ENCODE assay signal across 9 cellular contexts in genomic region chr9:113541019-113541900, GRCh38.
A peak's percentile ranks its signal among the peaks of the same experiment; 100 is the strongest.
DNase-seq lines count a peak whose midpoint lies in the region; ATAC-seq and TF ChIP-seq lines count a peak whose summit lies in the region.
"Had no signal": no experiment of that assay in that cellular context is flagged by ENCODE, and none has a peak within 500 bp of the region (broad histone marks: within the 10 kb centered on the region; RNA-seq: fewer than 3 reads in every experiment).

No MANE protein-coding gene starts in this region.

- intact Hi-C loops in activated naive CD4-positive, alpha-beta T cell treated with anti-CD3 and anti-CD28 coated beads for 36 hours (cut with micrococcal nuclease) = no loop called here
- intact Hi-C loops in thyroid gland (cut with DNase I) = no loop called here

- H3K9me3 Mint-ChIP-seq in activated naive CD4-positive, alpha-beta T cell treated with anti-CD3 and anti-CD28 coated beads, Interleukin-2, amount 10 ng/mL, durations not matched to agents 7 days and 5 days = no peaks in the 10 kb centered on the region
- no peaks in the 10 kb centered on the region for H3K9me3 Mint-ChIP-seq in activated naive CD4-positive, alpha-beta T cell treated with anti-CD3 and anti-CD28 coated beads for 36 hours

- H3K4me1 Mint-ChIP-seq in activated naive CD4-positive, alpha-beta T cell treated with anti-CD3 and anti-CD28 coated beads, Interleukin-2, amount 10 ng/mL, durations not matched to agents 7 days and 5 days = no peaks in the 10 kb centered on the region
- no peaks in the 10 kb centered on the region for H3K4me1 Mint-ChIP-seq in activated naive CD4-positive, alpha-beta T cell treated with anti-CD3 and anti-CD28 coated beads for 36 hours (ENCODE audit: low read depth)
- H3K4me1 Mint-ChIP-seq in T-helper 17 cell = peaks cover 26% of the 10 kb centered on the region
- H3K4me1 Mint-ChIP-seq: B cell had no signal

- H3K27me3 ChIP-seq in adipocyte (replicated peaks; ENCODE audit: control insufficient read depth, insufficient read depth, low read length) = peaks cover 30% of the 10 kb centered on the region
- no peaks in the 10 kb centered on the region for H3K27me3 ChIP-seq in thyroid gland

- CTCF ChIA-PET in activated naive CD4-positive, alpha-beta T cell treated with anti-CD3 and anti-CD28 coated beads, Interleukin-2, amount 10 ng/mL, durations not matched to agents 7 days and 5 days (lab: Charles Lee) = no interaction called here
- CTCF ChIA-PET in activated naive CD4-positive, alpha-beta T cell treated with anti-CD3 and anti-CD28 coated beads for 36 hours (lab: Charles Lee) = interaction anchor here (0.6 kb wide), 1 partner anchor 117 kb away, joined by 3 read pairs; no protein-coding TSS in a partner anchor

- 84 to 90% methylated on average over 4 to 12 of the region's 12 CpGs for WGBS in thyroid gland, 2 donors

- H3K27ac ChIP-seq in thyroid gland = no peak overlapping the region

- peaks cover 29% of the 10 kb centered on the region for H3K4me1 ChIP-seq in adipocyte (ENCODE audit: control insufficient read depth, insufficient read depth, low read length)
- peaks cover 4 to 23% of the 10 kb centered on the region in 2 donors for H3K4me1 ChIP-seq in thyroid gland

- no peaks in the 10 kb centered on the region for H3K27me3 Mint-ChIP-seq in activated naive CD4-positive, alpha-beta T cell treated with anti-CD3 and anti-CD28 coated beads, Interleukin-2, amount 10 ng/mL, durations not matched to agents 7 days and 5 days
- H3K27me3 Mint-ChIP-seq in activated naive CD4-positive, alpha-beta T cell treated with anti-CD3 and anti-CD28 coated beads for 36 hours (ENCODE audit: low read depth) = no peaks in the 10 kb centered on the region
- H3K27me3 Mint-ChIP-seq in T-helper 17 cell = no peaks in the 10 kb centered on the region
- H3K27me3 Mint-ChIP-seq: B cell had no signal

- peak; percentile 8 for DNase-seq in activated naive CD4-positive, alpha-beta T cell treated with anti-CD3 and anti-CD28 coated beads, Interleukin-2, amount 10 ng/mL, durations not matched to agents 7 days and 5 days
- DNase-seq in activated naive CD4-positive, alpha-beta T cell treated with anti-CD3 and anti-CD28 coated beads for 36 hours = no peak
- DNase-seq in adipocyte (ENCODE audit: low read depth) = peak; percentile 38
- DNase-seq in iPS DF 4.7 (ENCODE audit: extremely low read depth, low spot score) = peak; percentile 68
- peak; percentile 48 to 50 for DNase-seq in thyroid gland
- DNase-seq in T-helper 17 cell = no peak
- no peak for DNase-seq in NCI-H524 (lab: John Stamatoyannopoulos, UW)

- TF ChIP-seq CTCF in thyroid gland (IDR thresholded peaks at IDR 0.05) = no peak

- TF ChIP-seq POLR2A in thyroid gland (IDR thresholded peaks at IDR 0.05) = no peak

- ATAC-seq in T-helper 17 cell (no peak), HG02981 (IDR thresholded peaks at IDR 0.05; ENCODE audit: unreplicated experiment) (no peak)

- H3K36me3 ChIP-seq in adipocyte (ENCODE audit: control insufficient read depth, insufficient read depth, low read length, severe bottlenecking) (no peaks in the 10 kb centered on the region), thyroid gland (no peaks in the 10 kb centered on the region)

- H3K4me3 Mint-ChIP-seq in activated naive CD4-positive, alpha-beta T cell treated with anti-CD3 and anti-CD28 coated beads, Interleukin-2, amount 10 ng/mL, durations not matched to agents 7 days and 5 days = no peak overlapping the region
- no peak overlapping the region for H3K4me3 Mint-ChIP-seq in activated naive CD4-positive, alpha-beta T cell treated with anti-CD3 and anti-CD28 coated beads for 36 hours
- no peak overlapping the region for H3K4me3 Mint-ChIP-seq in T-helper 17 cell
- H3K4me3 Mint-ChIP-seq: B cell had no signal

- H3K9ac ChIP-seq in adipocyte (ENCODE audit: low read length) = no peak overlapping the region

- no peaks in the 10 kb centered on the region for H3K36me3 Mint-ChIP-seq in activated naive CD4-positive, alpha-beta T cell treated with anti-CD3 and anti-CD28 coated beads, Interleukin-2, amount 10 ng/mL, durations not matched to agents 7 days and 5 days
- peaks cover 2% of the 10 kb centered on the region for H3K36me3 Mint-ChIP-seq in activated naive CD4-positive, alpha-beta T cell treated with anti-CD3 and anti-CD28 coated beads for 36 hours (ENCODE audit: low read depth)
- H3K36me3 Mint-ChIP-seq in T-helper 17 cell (ENCODE audit: low read depth) = peaks cover 7% of the 10 kb centered on the region

- no peak overlapping the region for H3K27ac Mint-ChIP-seq in activated naive CD4-positive, alpha-beta T cell treated with anti-CD3 and anti-CD28 coated beads, Interleukin-2, amount 10 ng/mL, durations not matched to agents 7 days and 5 days
- H3K27ac Mint-ChIP-seq in activated naive CD4-positive, alpha-beta T cell treated with anti-CD3 and anti-CD28 coated beads for 36 hours = no peak overlapping the region
- H3K27ac Mint-ChIP-seq in T-helper 17 cell = no peak overlapping the region
- H3K27ac Mint-ChIP-seq: B cell had no signal

- no peak overlapping the region for H3K4me3 ChIP-seq in adipocyte (ENCODE audit: low read length)
- no peak overlapping the region for H3K4me3 ChIP-seq in thyroid gland (replicated peaks in 1 of 3)

- H3K9me3 ChIP-seq in adipocyte (ENCODE audit: control insufficient read depth, low read length) = no peaks in the 10 kb centered on the region
- no peaks in the 10 kb centered on the region for H3K9me3 ChIP-seq in thyroid gland
- no peaks in the 10 kb centered on the region for H3K9me3 ChIP-seq in T-helper 17 cell (ENCODE audit: control insufficient read depth, low read length, poor library complexity, severe bottlenecking)

Comparison
In these comparisons a context has a peak if more than half of its experiments do, and no peak if none do; other contexts are left out.
1. DNase-seq: peak in activated naive CD4-positive, alpha-beta T cell treated with anti-CD3 and anti-CD28 coated beads, Interleukin-2, amount 10 ng/mL, durations not matched to agents 7 days and 5 days (single experiment), adipocyte (single experiment), iPS DF 4.7 (single experiment) and thyroid gland (2 of 2); none in activated naive CD4-positive, alpha-beta T cell treated with anti-CD3 and anti-CD28 coated beads for 36 hours (single experiment), T-helper 17 cell (0 of 3) and NCI-H524 (0 of 2).